In genomic region chr16:80837421-80838263, GRCh38 we compare ENCODE assay signal across 18 cellular contexts.
"Had no signal": no experiment of that assay in that cellular context is flagged by ENCODE, and none has a peak within 500 bp of the region (broad histone marks: within the 10 kb centered on the region; RNA-seq: fewer than 3 reads in every experiment).

No MANE protein-coding gene starts in this region.

- H3K27ac Mint-ChIP-seq: activated naive CD4-positive, alpha-beta T cell treated with anti-CD3 and anti-CD28 coated beads for 36 hours; activated naive CD8-positive, alpha-beta T cell treated with anti-CD3 and anti-CD28 coated beads, Interleukin-2, amount 50 U/mL, for 24 hours; activated T-helper 1 cell treated with anti-CD3 and anti-CD28 coated beads, Interleukin-12 subunit alpha, Interleukin-12 subunit beta, Interleukin-2, Interleukin-4 antibody, amounts not matched to agents 30 ng/mL and 10 ng/mL and 1 ng/mL, durations not matched to agents 14 hours and 24 hours and 36 hours; naive thymus-derived CD8-positive, alpha-beta T cell had no signal

- FAIRE-seq: keratinocyte had no signal

- H3K9me3 ChIP-seq: ascending aorta, neutrophil, thyroid gland, uterus had no signal

- H3K27ac ChIP-seq: ascending aorta, breast epithelium, left ventricle myocardium inferior, neutrophil, thyroid gland, uterus had no signal

- ATAC-seq: activated CD4-positive, CD25-positive, alpha-beta regulatory T cell treated with anti-CD3 and anti-CD28 coated beads, Interleukin-2, amount 50 U/mL, for 24 hours; activated naive CD8-positive, alpha-beta T cell treated with anti-CD3 and anti-CD28 coated beads, Interleukin-2, amount 50 U/mL, for 24 hours; naive thymus-derived CD8-positive, alpha-beta T cell; stimulated activated naive B cell treated with anti-CD40 and anti-IgM and Interleukin-4, amounts not matched to agents 10 μg/mL and 1 μg/mL and 100 μg/mL, for 72 hours had no signal

- H3K4me1 ChIP-seq: ascending aorta, breast epithelium, left ventricle myocardium inferior, thyroid gland, uterus had no signal

- H3K27me3 ChIP-seq: ascending aorta, breast epithelium, neutrophil, thyroid gland, uterus had no signal

- DNase-seq: activated CD4-positive, alpha-beta T cell treated with anti-CD3 and anti-CD28 coated beads, Interleukin-2, amount 50 U/mL, for 1 hour; activated naive CD4-positive, alpha-beta T cell treated with anti-CD3 and anti-CD28 coated beads for 36 hours; activated naive CD8-positive, alpha-beta T cell treated with anti-CD3 and anti-CD28 coated beads, Interleukin-2, amount 50 U/mL, for 24 hours; cerebellar nuclear complex; erythroblast; hippocampal formation; left ventricle myocardium inferior; naive thymus-derived CD8-positive, alpha-beta T cell; stimulated activated CD4-positive, alpha-beta T cell treated with anti-CD3 and anti-CD28 coated beads, Interleukin-4, amount 100 ng/mL, for 1 hour; stimulated activated naive B cell treated with anti-CD40 and anti-IgM and Interleukin-4, amounts not matched to agents 10 μg/mL and 1 μg/mL and 100 μg/mL, for 72 hours; thyroid gland; uterus had no signal

- H3K4me3 ChIP-seq: ascending aorta, breast epithelium, left ventricle myocardium inferior, thyroid gland, uterus had no signal

- H3K4me1 Mint-ChIP-seq: activated naive CD8-positive, alpha-beta T cell treated with anti-CD3 and anti-CD28 coated beads, Interleukin-2, amount 50 U/mL, for 24 hours; stimulated activated naive B cell treated with anti-CD40 and anti-IgM and Interleukin-4, amounts not matched to agents 10 μg/mL and 1 μg/mL and 100 μg/mL, for 72 hours had no signal

- H3K4me3 Mint-ChIP-seq: activated naive CD4-positive, alpha-beta T cell treated with anti-CD3 and anti-CD28 coated beads for 36 hours; activated naive CD8-positive, alpha-beta T cell treated with anti-CD3 and anti-CD28 coated beads, Interleukin-2, amount 50 U/mL, for 24 hours; activated T-helper 1 cell treated with anti-CD3 and anti-CD28 coated beads, Interleukin-12 subunit alpha, Interleukin-12 subunit beta, Interleukin-2, Interleukin-4 antibody, amounts not matched to agents 30 ng/mL and 10 ng/mL and 1 ng/mL, durations not matched to agents 14 hours and 24 hours and 36 hours; naive thymus-derived CD8-positive, alpha-beta T cell; stimulated activated naive B cell treated with anti-CD40 and anti-IgM and Interleukin-4, amounts not matched to agents 10 μg/mL and 1 μg/mL and 100 μg/mL, for 72 hours had no signal

- H3K36me3 ChIP-seq: ascending aorta, breast epithelium, left ventricle myocardium inferior, neutrophil, thyroid gland, uterus had no signal
